8 cellular contexts compared by ENCODE assay signal in the genomic region with DNA sequence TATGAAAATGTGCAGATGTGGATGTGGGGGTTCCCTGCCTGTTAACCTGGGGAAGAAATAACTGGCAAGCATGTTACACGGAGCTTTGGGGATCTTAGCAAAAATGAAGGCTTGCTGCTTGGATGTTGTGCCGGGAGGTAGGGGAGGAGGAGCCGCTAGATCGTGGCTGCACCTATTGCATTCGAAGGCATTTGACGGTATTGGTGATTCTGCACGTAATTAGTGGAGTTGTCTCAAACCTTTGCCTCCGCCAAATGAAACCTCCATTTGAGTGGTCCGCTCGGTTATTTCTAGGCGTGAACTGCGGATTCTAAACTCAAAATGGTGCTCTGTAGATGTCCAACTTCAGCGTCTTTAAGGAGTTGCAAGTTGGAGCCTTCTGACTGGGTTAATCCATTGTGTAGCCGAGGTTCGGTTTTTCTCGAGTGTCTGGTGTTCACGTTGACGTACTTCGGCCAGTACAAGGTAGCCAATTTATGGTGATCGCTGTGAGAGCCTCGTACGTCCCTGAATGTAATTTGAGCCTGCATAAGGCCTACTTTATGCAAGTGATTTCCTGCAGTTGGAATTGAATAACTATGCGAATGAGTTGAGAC. TPM values are rescaled to one million over a fixed set of nuclear protein-coding genes. Genes with fewer than 3 reads are reported as not detected.
DNase-seq lines count a peak whose midpoint lies in the region; ATAC-seq and TF ChIP-seq lines count a peak whose summit lies in the region.

No MANE protein-coding gene starts in this region.

- H3K36me3 Mint-ChIP-seq in activated T-cell treated with anti-CD3 and anti-CD28 coated beads, Interleukin-2, amount 50 U/mL, for 4 hours (ENCODE audit: insufficient read depth): no peaks in the 10 kb centered on the region
- H3K36me3 Mint-ChIP-seq in glutamatergic neuron (ENCODE audit: unreplicated experiment): peaks cover 6% of the 10 kb centered on the region

- H3K79me2 ChIP-seq in Loucy (ENCODE audit: insufficient read depth, low read length): peaks cover 67% of the 10 kb centered on the region

- H4K20me1 ChIP-seq in BLaER1: peaks cover 62% of the 10 kb centered on the region
- peaks cover 54% of the 10 kb centered on the region for H4K20me1 ChIP-seq in Loucy (ENCODE audit: insufficient read depth, low read length, poor library complexity, severe bottlenecking)

- peak overlapping the region; percentile 95 for H3K4me2 ChIP-seq in BLaER1
- peak overlapping the region; percentile 78 for H3K4me2 ChIP-seq in Loucy (ENCODE audit: low read depth, low read length, poor library complexity, severe bottlenecking)

- no peak for DNase-seq in activated T-cell treated with anti-CD3 and anti-CD28 coated beads, Interleukin-2, amount 50 U/mL, for 4 hours
- DNase-seq in glutamatergic neuron: no peak
- DNase-seq in retinal pigment epithelial cell (ENCODE audit: low read depth): no peak
- no peak for DNase-seq in SW 1271 (lab: John Stamatoyannopoulos, UW)
- no peak for DNase-seq in ACHN
- DNase-seq in OCI-M2 (lab: John Stamatoyannopoulos, UW; ENCODE audit: unreplicated experiment): no peak

- no peaks in the 10 kb centered on the region for H3K9me2 ChIP-seq in Loucy (replicated peaks; ENCODE audit: low read depth, low read length)

- H3K9ac ChIP-seq in BLaER1: peak overlapping the region; percentile 92; the same call in 1 of the 2 replicates
- H3K9ac ChIP-seq in Loucy (ENCODE audit: low read depth, low read length, poor library complexity, severe bottlenecking): peak overlapping the region; percentile 71

- H3K27ac ChIP-seq in BLaER1: no peak overlapping the region

- no peak overlapping the region for H2AFZ ChIP-seq in Loucy (ENCODE audit: low read length)

- H3K9me3 Mint-ChIP-seq in activated T-cell treated with anti-CD3 and anti-CD28 coated beads, Interleukin-2, amount 50 U/mL, for 4 hours: no peaks in the 10 kb centered on the region
- H3K9me3 Mint-ChIP-seq in glutamatergic neuron (ENCODE audit: unreplicated experiment): peaks cover 19% of the 10 kb centered on the region

- H3K36me3 ChIP-seq in BLaER1 (no peaks in the 10 kb centered on the region), Loucy (ENCODE audit: insufficient read depth, low read length) (no peaks in the 10 kb centered on the region)

- TF ChIP-seq CTCF in Loucy (conservative IDR thresholded peaks at IDR 0.05; ENCODE audit: low read length) (no peak), glutamatergic neuron (IDR thresholded peaks at IDR 0.05; ENCODE audit: partially characterized antibody, unreplicated experiment) (no peak), retinal pigment epithelial cell (conservative IDR thresholded peaks at IDR 0.05; ENCODE audit: low read depth, low read length) (no peak)

- H3K4me1 ChIP-seq in BLaER1: peaks cover 52% of the 10 kb centered on the region
- peaks cover 59% of the 10 kb centered on the region for H3K4me1 ChIP-seq in Loucy (ENCODE audit: insufficient read depth, low read length, poor library complexity, severe bottlenecking)

- H3K9me3 ChIP-seq in BLaER1 (no peaks in the 10 kb centered on the region), Loucy (ENCODE audit: insufficient read depth, low read depth, low read length) (no peaks in the 10 kb centered on the region)

- peak overlapping the region; percentile 91 for H3K4me3 ChIP-seq in BLaER1
- H3K4me3 ChIP-seq in Loucy (ENCODE audit: low read length, poor library complexity, severe bottlenecking): peak overlapping the region; percentile 78
- H3K4me3 ChIP-seq in retinal pigment epithelial cell (ENCODE audit: low read length): peak overlapping the region; percentile 65

- in situ Hi-C loops in ACHN (cut with HindIII; ENCODE audit: low pct_ligation_motif_present, low pct_unique_long_range_greater_than_20kb, low sequenced_read_pairs): no loop called here

- peaks cover 4% of the 10 kb centered on the region; the same call in 1 of the 2 replicates for H3F3A ChIP-seq in Loucy (ENCODE audit: low read depth)

- ATAC-seq in activated T-cell treated with anti-CD3 and anti-CD28 coated beads, Interleukin-2, amount 50 U/mL, for 4 hours: no peak

- H3K4me3 Mint-ChIP-seq in activated T-cell treated with anti-CD3 and anti-CD28 coated beads, Interleukin-2, amount 50 U/mL, for 4 hours: peak overlapping the region; percentile 92
- peak overlapping the region; percentile 96 for H3K4me3 Mint-ChIP-seq in glutamatergic neuron (ENCODE audit: unreplicated experiment)

- H3K27me3 Mint-ChIP-seq in activated T-cell treated with anti-CD3 and anti-CD28 coated beads, Interleukin-2, amount 50 U/mL, for 4 hours (ENCODE audit: low read depth): no peaks in the 10 kb centered on the region
- H3K27me3 Mint-ChIP-seq in glutamatergic neuron (ENCODE audit: unreplicated experiment): peaks cover 13% of the 10 kb centered on the region

- peak overlapping the region; percentile 91 for H3K27ac Mint-ChIP-seq in glutamatergic neuron (ENCODE audit: unreplicated experiment)

- H3K4me1 Mint-ChIP-seq in activated T-cell treated with anti-CD3 and anti-CD28 coated beads, Interleukin-2, amount 50 U/mL, for 4 hours (ENCODE audit: low read depth): peaks cover 57% of the 10 kb centered on the region
- H3K4me1 Mint-ChIP-seq in glutamatergic neuron (ENCODE audit: low read depth, unreplicated experiment): peaks cover 35% of the 10 kb centered on the region

- peaks cover 46% of the 10 kb centered on the region for H3K27me3 ChIP-seq in BLaER1
- no peaks in the 10 kb centered on the region for H3K27me3 ChIP-seq in Loucy (ENCODE audit: insufficient read depth, low read length, poor library complexity, severe bottlenecking)

RNA-seq across cellular contexts. Expression of a gene that starts 1.5 kb away (rescaled TPM):
- 10 to 100 TPM; 19.6 to 25.0 (median 20.4) TPM for total RNA-seq in activated T-cell treated with anti-CD3 and anti-CD28 coated beads, Interleukin-2, amount 50 U/mL, for 4 hours
- 64.7 TPM for total RNA-seq in glutamatergic neuron (ENCODE audit: unreplicated experiment)
